Comparison of ENCODE assay signal across 8 cellular contexts in genomic region chr4:53376900-53377299, GRCh38. TPM values are rescaled to one million over a fixed set of nuclear protein-coding genes. Genes with fewer than 3 reads are reported as not detected.
A peak's percentile ranks its signal among the peaks of the same experiment; 100 is the strongest.
DNase-seq lines count a peak whose midpoint lies in the region; ATAC-seq and TF ChIP-seq lines count a peak whose summit lies in the region.

No MANE protein-coding gene starts in this region.

- no peak for ATAC-seq in GM19324 (IDR thresholded peaks at IDR 0.05; ENCODE audit: low FRiP score, unreplicated experiment)
- ATAC-seq in HG02884 (IDR thresholded peaks at IDR 0.05; ENCODE audit: unreplicated experiment) = no peak

- H3K4me1 Mint-ChIP-seq in CD4-positive, alpha-beta memory T cell = peaks cover 16 to 47% (median 31%) of the 10 kb centered on the region in 4 donors
- peaks cover 28% of the 10 kb centered on the region for H3K4me1 Mint-ChIP-seq in nephron

- intact Hi-C loops in CD4-positive, alpha-beta memory T cell (cut with micrococcal nuclease) = loop anchor here (1.0 to 5.0 kb wide), 5 partner anchors 11 to 1534 kb away; partner anchors contain the start of genes CHIC2, DCUN1D4 and SCFD2

- H3K36me3 ChIP-seq in CD4-positive, alpha-beta memory T cell (ENCODE audit: insufficient read depth, low read length) = no peaks in the 10 kb centered on the region
- H3K36me3 ChIP-seq in MG63 = peaks cover 32% of the 10 kb centered on the region

- H3K4me3 Mint-ChIP-seq in CD4-positive, alpha-beta memory T cell = peak overlapping the region; percentile 98 to 100 (median 99)
- peak overlapping the region; percentile 96 to 100 (median 99) for H3K4me3 Mint-ChIP-seq in nephron

- peaks cover 0 to 4% (median 0%) of the 10 kb centered on the region in 8 donors for H3K9me3 Mint-ChIP-seq in CD4-positive, alpha-beta memory T cell
- no peaks in the 10 kb centered on the region for H3K9me3 Mint-ChIP-seq in nephron

- POLR2A ChIA-PET in CD4-positive, alpha-beta memory T cell (lab: Charles Lee; ENCODE audit: partially characterized antibody) = interaction anchor here (1.2 to 3.3 kb wide), 3 partner anchors 10 to 664 kb away, joined by 3 to 49 read pairs (median 6); partner anchors contain the start of gene SCFD2

- H3K36me3 Mint-ChIP-seq in CD4-positive, alpha-beta memory T cell = peaks cover 3 to 17% of the 10 kb centered on the region in 2 donors
- H3K36me3 Mint-ChIP-seq in nephron (ENCODE audit: low read depth) = peaks cover 8% of the 10 kb centered on the region

- no peaks in the 10 kb centered on the region for H3K9me3 ChIP-seq in CD4-positive, alpha-beta memory T cell (ENCODE audit: control insufficient read depth in 1 of 2, low read length in 2 of 2)
- H3K9me3 ChIP-seq in MG63 = no peaks in the 10 kb centered on the region

- H3K27ac ChIP-seq in CD4-positive, alpha-beta memory T cell (ENCODE audit: low read depth, low read length) = peak overlapping the region; percentile 92
- peak overlapping the region; percentile 31 for H3K27ac ChIP-seq in cingulate gyrus (ENCODE audit: low read depth, low read length)

- no peak for TF ChIP-seq CTCF in nephron (IDR thresholded peaks at IDR 0.05; ENCODE audit: unreplicated experiment in 3 of 3)

- peak overlapping the region; percentile 97 to 100 (median 99) for H3K27ac Mint-ChIP-seq in CD4-positive, alpha-beta memory T cell
- H3K27ac Mint-ChIP-seq in nephron = peak overlapping the region; percentile 96 to 99 (median 98)

- CTCF ChIA-PET in CD4-positive, alpha-beta memory T cell (lab: Charles Lee; ENCODE audit: partially characterized antibody) = interaction anchor here (0.8 to 1.7 kb wide), 2 partner anchors 8 to 10 kb away, joined by 3 to 7 read pairs; no protein-coding TSS in a partner anchor

- no peak for DNase-seq in CD4-positive, alpha-beta memory T cell
- no peak for DNase-seq in MG63
- DNase-seq in nucleus accumbens (lab: John Stamatoyannopoulos, UW) = no peak
- DNase-seq in HPDE6-E6E7 (ENCODE audit: extremely low spot score) = no peak

- no peaks in the 10 kb centered on the region for H3K27me3 ChIP-seq in CD4-positive, alpha-beta memory T cell (ENCODE audit: insufficient read depth, low read length)
- H3K27me3 ChIP-seq in MG63 = no peaks in the 10 kb centered on the region

- peaks cover 2% of the 10 kb centered on the region in 2 donors for H3K27me3 Mint-ChIP-seq in CD4-positive, alpha-beta memory T cell
- H3K27me3 Mint-ChIP-seq in nephron (ENCODE audit: low read depth) = peaks cover 5% of the 10 kb centered on the region

- H3K4me3 ChIP-seq in CD4-positive, alpha-beta memory T cell (ENCODE audit: low read length in 2 of 2) = peak overlapping the region; percentile 71 to 89
- peak overlapping the region; percentile 89 for H3K4me3 ChIP-seq in MG63

- H3K4me1 ChIP-seq in CD4-positive, alpha-beta memory T cell (ENCODE audit: insufficient read depth, low read length) = peaks cover 37% of the 10 kb centered on the region

RNA-seq across cellular contexts. Expression of gene FIP1L1, which starts 0.5 kb away (rescaled TPM):
- 10 to 100 TPM; 73.0 to 90.7 TPM for total RNA-seq in CD4-positive, alpha-beta memory T cell
- polyA plus RNA-seq in CD4-positive, alpha-beta memory T cell = 10 to 100 TPM; 63.9 to 68.1 TPM
- 244 and 278 TPM in 2 replicates for total RNA-seq in MG63 (2014; rRNA removed; shearing (Covaris generic); ENCODE audit: low replicate concordance)

RNA-seq across cellular contexts. Expression of gene SCFD2, which starts 11.0 kb away (rescaled TPM):
- 10 to 100 TPM; 12.4 to 13.1 TPM for total RNA-seq in CD4-positive, alpha-beta memory T cell
- polyA plus RNA-seq in CD4-positive, alpha-beta memory T cell = 10 to 100 TPM; 14.0 to 21.2 TPM
- total RNA-seq in MG63 (2014; rRNA removed; shearing (Covaris generic); ENCODE audit: low replicate concordance) = 92.3 and 119 TPM in 2 replicates
